19 cellular contexts compared by ENCODE assay signal in genomic region chr11:128878455-128878854, GRCh38. TPM values are rescaled to one million over a fixed set of nuclear protein-coding genes. Genes with fewer than 3 reads are reported as not detected.
DNase-seq lines count a peak whose midpoint lies in the region; ATAC-seq and TF ChIP-seq lines count a peak whose summit lies in the region.
"Had no signal": no experiment of that assay in that cellular context is flagged by ENCODE, and none has a peak within 500 bp of the region (broad histone marks: within the 10 kb centered on the region; RNA-seq: fewer than 3 reads in every experiment).

No MANE protein-coding gene starts in this region.

- TF ChIP-seq RAD21 in SK-N-SH (IDR thresholded peaks at IDR 0.05; ENCODE audit: low read length) = no peak

- no peak overlapping the region for H4K8ac ChIP-seq in trophoblast cell (ENCODE audit: low read depth, low read length)

- H3K14ac ChIP-seq in trophoblast cell (ENCODE audit: low read length) = peak overlapping the region; percentile 37

- peak; percentile 53 for DNase-seq in cardiac septum (ENCODE audit: low spot score)
- DNase-seq in Right ventricle myocardium inferior (ENCODE audit: missing footprints) = no peak
- peak; percentile 19 for DNase-seq in NCI-H69 (lab: John Stamatoyannopoulos, UW)
- DNase-seq in trophoblast cell = no peak
- no peak for DNase-seq in SK-N-SH
- no peak for DNase-seq in DMS79 treated with DMSO at 0.1 percent for 48 hours (lab: John Stamatoyannopoulos, UW)
- DNase-seq: 8988T; CD4-positive, alpha-beta memory T cell; DMS53; HCEC 1CT; HFFc6 had no signal

- no peak overlapping the region for H2BK120ac ChIP-seq in trophoblast cell (ENCODE audit: insufficient read depth, low read length, poor library complexity)

- no peak overlapping the region for H3K18ac ChIP-seq in trophoblast cell (ENCODE audit: low read length)

- no peak overlapping the region for H3K9ac ChIP-seq in trophoblast cell (ENCODE audit: low read length)
- no peak overlapping the region for H3K9ac ChIP-seq in SK-N-SH
- H3K9ac ChIP-seq: BLaER1 had no signal

- CTCF ChIA-PET in SK-N-SH (lab: Yijun Ruan, JAX) = interaction anchor here (1.0 to 4.9 kb wide), 2 partner anchors 12 to 78 kb away, joined by 3 to 61 read pairs; no protein-coding TSS in a partner anchor

- no peaks in the 10 kb centered on the region for H3K79me2 ChIP-seq in trophoblast cell (ENCODE audit: control insufficient read depth, insufficient read depth, low read length, poor library complexity)
- H3K79me2 ChIP-seq in SK-N-SH (ENCODE audit: insufficient read depth) = no peaks in the 10 kb centered on the region

- no CpG with 5 or more reads among the region's 2 CpGs for WGBS in trophoblast cell (ENCODE audit: extremely low coverage, insufficient coverage, insufficient read length)
- WGBS in SK-N-SH (ENCODE audit: low lambda C conversion rate) = 20% methylated on average over 1 of the region's 2 CpGs

- H3K4me1 ChIP-seq in trophoblast cell (ENCODE audit: control insufficient read depth in 1 of 2, insufficient read depth in 2 of 2, low read length in 2 of 2) (no peaks in the 10 kb centered on the region), SK-N-SH (ENCODE audit: control insufficient read depth in 1 of 2, insufficient read depth in 2 of 2, low read depth in 1 of 2, low read length in 1 of 2) (peaks cover 0 to 6% of the 10 kb centered on the region in 2 experiments; a peak in 2 of 4 replicates)

- H3K4me2 ChIP-seq in trophoblast cell (ENCODE audit: low read length) = no peak overlapping the region
- H3K4me2 ChIP-seq in SK-N-SH = no peak overlapping the region
- H3K4me2 ChIP-seq: GM23338 had no signal

- no peak overlapping the region for H4K12ac ChIP-seq in trophoblast cell (ENCODE audit: low read depth, low read length)

- ATAC-seq in Right ventricle myocardium inferior (no peak), GM18909 (IDR thresholded peaks at IDR 0.05; ENCODE audit: poor library complexity, unreplicated experiment) (no peak)
- ATAC-seq: GM23338 had no signal

- H2AFZ ChIP-seq in trophoblast cell (ENCODE audit: insufficient read depth, low read length, poor library complexity) (no peak overlapping the region), SK-N-SH (ENCODE audit: low read depth) (no peak overlapping the region)
- H2AFZ ChIP-seq: GM23338 had no signal

- no peaks in the 10 kb centered on the region for H3K9me3 ChIP-seq in trophoblast cell (ENCODE audit: insufficient read depth, low read depth, low read length)
- no peaks in the 10 kb centered on the region for H3K9me3 ChIP-seq in SK-N-SH
- H3K9me3 ChIP-seq: BLaER1 had no signal

- H3K4me3 ChIP-seq in trophoblast cell (ENCODE audit: low read depth, low read length) = no peak overlapping the region
- no peak overlapping the region for H3K4me3 ChIP-seq in SK-N-SH (ENCODE audit: low read depth in 2 of 2, low read length in 1 of 2)
- H3K4me3 ChIP-seq: BLaER1, GM23338 had no signal

- H3K4ac ChIP-seq in trophoblast cell (ENCODE audit: low read depth, low read length) = no peak overlapping the region

- H3K27ac ChIP-seq in trophoblast cell (ENCODE audit: low read depth, low read length) (no peak overlapping the region), SK-N-SH (ENCODE audit: low read depth in 2 of 2, low read length in 1 of 2) (no peak overlapping the region)
- H3K27ac ChIP-seq: BLaER1, HL-60 had no signal

- no peak for TF ChIP-seq CTCF in SK-N-SH (IDR thresholded peaks at IDR 0.05)

- peak overlapping the region; percentile 32 for H2BK12ac ChIP-seq in trophoblast cell (ENCODE audit: low read length)

- H3K27me3 ChIP-seq in trophoblast cell (ENCODE audit: insufficient read depth, low read length) (no peaks in the 10 kb centered on the region), SK-N-SH (ENCODE audit: insufficient read depth) (peaks cover 6% of the 10 kb centered on the region; the same call in 1 of the 2 replicates)
- H3K27me3 ChIP-seq: BLaER1 had no signal

- no peaks in the 10 kb centered on the region for H3F3A ChIP-seq in SK-N-SH (replicated peaks; ENCODE audit: insufficient read depth)

- POLR2A ChIA-PET in SK-N-SH (lab: Yijun Ruan, JAX) = no interaction called here

- no peak overlapping the region for H4K91ac ChIP-seq in trophoblast cell (ENCODE audit: low read depth, low read length)

- H3K36me3 ChIP-seq in trophoblast cell (ENCODE audit: control insufficient read depth in 1 of 2, insufficient read depth in 2 of 2, low read length in 2 of 2) (no peaks in the 10 kb centered on the region), SK-N-SH (replicated peaks in 1 of 2; ENCODE audit: control insufficient read depth in 1 of 2, insufficient read depth in 2 of 2, low read length in 1 of 2) (no peaks in the 10 kb centered on the region)
- H3K36me3 ChIP-seq: BLaER1 had no signal

- no peak overlapping the region for H3K23ac ChIP-seq in trophoblast cell (ENCODE audit: low read length)

- no peak overlapping the region for H2BK5ac ChIP-seq in trophoblast cell (ENCODE audit: low read depth, low read length, poor library complexity)

- H3K9me2 ChIP-seq in SK-N-SH = no peaks in the 10 kb centered on the region

- no peaks in the 10 kb centered on the region for H3K79me1 ChIP-seq in trophoblast cell (ENCODE audit: low read length)

- TF ChIP-seq EP300 in SK-N-SH (IDR thresholded peaks at IDR 0.05; ENCODE audit: borderline replicate concordance in 1 of 2, low read depth in 1 of 2, low read length in 1 of 2) = no peak

- H4K20me1 ChIP-seq in SK-N-SH (ENCODE audit: insufficient read depth) = no peaks in the 10 kb centered on the region
- H4K20me1 ChIP-seq: BLaER1 had no signal

- no peak overlapping the region for H2AK5ac ChIP-seq in trophoblast cell (ENCODE audit: low read length)

- intact Hi-C loops in cardiac septum (cut with DNase I) (no loop called here), Right ventricle myocardium inferior (cut with DNase I) (no loop called here)

TF ChIP-seq in SK-N-SH, 30 proteins besides CTCF, POLR2A, EP300 and RAD21 (continues in another document):
- TF ChIP-seq NRF1 (IDR thresholded peaks at IDR 0.05; ENCODE audit: low read depth, low read length) = no peak
- no peak for TF ChIP-seq REST (IDR thresholded peaks at IDR 0.05; ENCODE audit: low read depth, low read length)
- TF ChIP-seq MXI1 (IDR thresholded peaks at IDR 0.05; ENCODE audit: low read depth, low read length) = no peak
- no peak for TF ChIP-seq ELF1 (IDR thresholded peaks at IDR 0.05)
- TF ChIP-seq IRF3 (IDR thresholded peaks at IDR 0.05; ENCODE audit: low read depth, low read length) = no peak
- TF ChIP-seq YY1 (IDR thresholded peaks at IDR 0.05; ENCODE audit: low read depth) = no peak
- TF ChIP-seq CHD2 (IDR thresholded peaks at IDR 0.05; ENCODE audit: low read length, partially characterized antibody) = no peak
- TF ChIP-seq JUND (IDR thresholded peaks at IDR 0.05) = no peak
- no peak for TF ChIP-seq SIN3A (IDR thresholded peaks at IDR 0.05; ENCODE audit: borderline replicate concordance, low read depth, low read length)
- TF ChIP-seq EZH2phosphoT487 (IDR thresholded peaks at IDR 0.05; ENCODE audit: borderline replicate concordance, low read depth) = no peak

RNA-seq across cellular contexts. Expression of gene KCNJ1, which starts 11.4 kb away (rescaled TPM):
- total RNA-seq in cardiac septum (not detected), Right ventricle myocardium inferior (not detected)
- not detected in 2 replicates for polyA plus RNA-seq in trophoblast cell (2013)
- 0.03 TPM in 1 of 2 replicates, not detected in the other for polyA plus RNA-seq in SK-N-SH (2012; rRNA removed)
- polyA plus RNA-seq in SK-N-SH (2012; cell fraction: cytosol; rRNA removed) = under 0.01 and 0.01 TPM in 2 replicates
- polyA plus RNA-seq in SK-N-SH (2012; cell fraction: nucleus; rRNA removed) = 0.21 TPM in 1 of 2 replicates, not detected in the other
- total RNA-seq: A673, GM23338, HFFc6, HT1080 had no signal
- polyA plus RNA-seq: AG04450 had no signal

RNA-seq across cellular contexts. Expression of gene KCNJ5, which starts 12.7 kb away (rescaled TPM):
- total RNA-seq in cardiac septum = 12.1 TPM
- total RNA-seq in Right ventricle myocardium inferior = 7.5 TPM
- polyA plus RNA-seq in trophoblast cell (2013) = 0.10 TPM in 2 replicates
- 0.03 TPM in 1 of 2 replicates, not detected in the other for polyA plus RNA-seq in SK-N-SH (2012; rRNA removed)
- polyA plus RNA-seq in SK-N-SH (2012; cell fraction: cytosol; rRNA removed) = not detected in 2 replicates
- polyA plus RNA-seq in SK-N-SH (2012; cell fraction: nucleus; rRNA removed) = 0.01 TPM in 1 of 2 replicates, not detected in the other
- total RNA-seq: A673, GM23338, HFFc6, HT1080 had no signal
- polyA plus RNA-seq: AG04450; CD14-positive monocyte; CD4-positive, alpha-beta memory T cell; GM23338 had no signal

Comparison
In these comparisons a context has a peak if more than half of its experiments do, and no peak if none do; other contexts are left out.
1. DNase-seq: peak in cardiac septum (single experiment) and NCI-H69 (single experiment); none in Right ventricle myocardium inferior (single experiment), trophoblast cell (0 of 2), SK-N-SH (single experiment) and DMS79 treated with DMSO at 0.1 percent for 48 hours (single experiment).